In the genomic region with DNA sequence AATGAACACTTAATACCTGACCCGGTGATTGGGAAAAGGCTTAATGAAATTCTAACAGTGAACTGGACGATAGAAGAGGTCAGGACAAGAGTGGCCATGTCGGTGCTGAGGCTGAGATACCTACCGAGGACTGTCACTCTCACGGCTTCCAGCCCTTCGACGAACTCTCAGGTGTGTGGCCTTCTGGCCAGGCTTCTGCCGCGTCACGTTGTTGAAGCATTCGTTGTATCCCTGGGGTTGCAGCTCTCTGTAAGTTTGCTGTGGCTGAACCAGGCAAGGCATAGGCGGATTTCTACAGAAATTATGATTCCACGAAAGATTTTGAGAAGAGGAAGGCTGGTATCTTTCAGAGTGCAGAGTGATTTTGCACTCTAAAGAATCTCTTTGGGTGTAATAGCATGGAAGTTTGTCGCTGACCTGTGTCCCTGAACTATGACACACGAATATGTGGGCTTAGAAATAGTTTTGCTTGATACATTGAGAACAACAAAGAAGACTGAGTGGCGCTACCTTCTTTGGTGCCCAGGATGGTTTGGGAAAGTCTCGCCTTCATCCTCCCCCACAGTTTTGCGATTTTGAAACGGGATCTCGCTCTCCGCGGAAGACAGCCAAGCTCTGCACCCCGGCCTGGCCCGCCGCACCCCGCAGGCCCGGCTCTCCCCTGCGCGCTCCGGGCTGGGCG, we compare ENCODE assay signal across 10 cellular contexts. TPM values are rescaled to one million over a fixed set of nuclear protein-coding genes. Genes with fewer than 3 reads are reported as not detected.
DNase-seq lines count a peak whose midpoint lies in the region; FAIRE-seq and TF ChIP-seq lines count a peak whose summit lies in the region.
"Had no signal": no experiment of that assay in that cellular context is flagged by ENCODE, and none has a peak within 500 bp of the region (broad histone marks: within the 10 kb centered on the region; RNA-seq: fewer than 3 reads in every experiment).

No MANE protein-coding gene starts in this region.

- H3K4me1 Mint-ChIP-seq in activated naive CD4-positive, alpha-beta T cell treated with anti-CD3 and anti-CD28 coated beads for 36 hours (ENCODE audit: low read depth), result peaks cover 21% of the 10 kb centered on the region

- TF ChIP-seq EP300 in transverse colon (IDR thresholded peaks at IDR 0.05; ENCODE audit: low read depth), result no peak

- H3K9ac ChIP-seq in adipocyte (ENCODE audit: low read length) (no peak overlapping the region), keratinocyte (ENCODE audit: control insufficient read depth, extremely low read depth, insufficient read depth, low read length) (peak overlapping the region; percentile 66)
- H3K9ac ChIP-seq: KMS-11 had no signal

- H3K4me3 Mint-ChIP-seq in activated naive CD4-positive, alpha-beta T cell treated with anti-CD3 and anti-CD28 coated beads for 36 hours, result peak overlapping the region; percentile 72

- H3K36me3 ChIP-seq in adipocyte (ENCODE audit: control insufficient read depth, insufficient read depth, low read length, severe bottlenecking) (no peaks in the 10 kb centered on the region), keratinocyte (ENCODE audit: control insufficient read depth in 2 of 2, extremely low read depth in 1 of 2, insufficient read depth in 2 of 2, low read length in 2 of 2) (no peaks in the 10 kb centered on the region), transverse colon (no peaks in the 10 kb centered on the region)

- H3K9me3 Mint-ChIP-seq in activated naive CD4-positive, alpha-beta T cell treated with anti-CD3 and anti-CD28 coated beads for 36 hours, result no peaks in the 10 kb centered on the region

- no peak for DNase-seq in activated naive CD4-positive, alpha-beta T cell treated with anti-CD3 and anti-CD28 coated beads for 36 hours
- DNase-seq in activated naive CD4-positive, alpha-beta T cell treated with Interleukin-2 at 50 U/mL for 16 hours, result no peak
- DNase-seq in adipocyte (ENCODE audit: low read depth), result no peak
- no peak for DNase-seq in keratinocyte (ENCODE audit: low read depth, low spot score)
- DNase-seq in transverse colon, result no peak
- no peak for DNase-seq in effector CD4-positive, alpha-beta T cell
- no peak for DNase-seq in NCI-H1048 (lab: John Stamatoyannopoulos, UW)
- DNase-seq in NCI-H82 treated with DMSO at 0.1 percent for 48 hours (lab: John Stamatoyannopoulos, UW; ENCODE audit: unreplicated experiment), result no peak

- H3K9me1 ChIP-seq in keratinocyte (ENCODE audit: control insufficient read depth, extremely low read depth, insufficient read depth, low read length), result no peaks in the 10 kb centered on the region

- no peak for FAIRE-seq in keratinocyte (lab: Jason Lieb, UNC)

- CTCF ChIA-PET in activated naive CD4-positive, alpha-beta T cell treated with anti-CD3 and anti-CD28 coated beads for 36 hours (lab: Charles Lee), result interaction anchor here (0.6 kb wide), 1 partner anchor 34 kb away, joined by 5 read pairs; no protein-coding TSS in a partner anchor

- H3K27me3 Mint-ChIP-seq in activated naive CD4-positive, alpha-beta T cell treated with anti-CD3 and anti-CD28 coated beads for 36 hours (ENCODE audit: low read depth), result peaks cover 24% of the 10 kb centered on the region

- H3K27me3 ChIP-seq in adipocyte (replicated peaks; ENCODE audit: control insufficient read depth, insufficient read depth, low read length) (peaks cover 9% of the 10 kb centered on the region), keratinocyte (ENCODE audit: control insufficient read depth, extremely low read depth, insufficient read depth, low read length) (no peaks in the 10 kb centered on the region), transverse colon (peaks cover 13% of the 10 kb centered on the region)

- H3K4me3 ChIP-seq in adipocyte (ENCODE audit: low read length), result peak overlapping the region; percentile 79
- H3K4me3 ChIP-seq in keratinocyte (ENCODE audit: control insufficient read depth in 2 of 3, extremely low read depth in 1 of 3, insufficient read depth in 2 of 3, low read depth in 1 of 3, low read length in 3 of 3), result peak overlapping the region; percentile 53 to 64 (median 53)
- peak overlapping the region in 3 of 4 donors; percentile 45 to 54 (median 47) for H3K4me3 ChIP-seq in transverse colon

- WGBS in transverse colon (ENCODE audit: low coverage in 1 of 2), 2 donors, result 44 to 85% methylated on average over 15 to 30 of the region's 31 CpGs

- H3K36me3 Mint-ChIP-seq in activated naive CD4-positive, alpha-beta T cell treated with anti-CD3 and anti-CD28 coated beads for 36 hours (ENCODE audit: low read depth), result no peaks in the 10 kb centered on the region

- no peaks in the 10 kb centered on the region for H3K79me2 ChIP-seq in keratinocyte (ENCODE audit: control insufficient read depth, insufficient read depth, low read length)

- in situ Hi-C loops in transverse colon (cut with MboI; ENCODE audit: low pct_ligation_motif_present in 1 of 4, low pct_unique_long_range_greater_than_20kb in 1 of 4, low sequenced_read_pairs in 3 of 4), result no loop called here

- H3K27ac ChIP-seq in keratinocyte (ENCODE audit: control insufficient read depth, insufficient read depth, low read length), result no peak overlapping the region
- no peak overlapping the region for H3K27ac ChIP-seq in transverse colon
- H3K27ac ChIP-seq: KMS-11 had no signal

- TF ChIP-seq POLR2A in transverse colon (IDR thresholded peaks at IDR 0.05), result no peak

- dilution Hi-C loops in keratinocyte (cut with MboI; ENCODE audit: extremely low pct_ligation_motif_present, low sequenced_read_pairs), result no loop called here

- H4K20me1 ChIP-seq in keratinocyte (ENCODE audit: control insufficient read depth, extremely low read depth, insufficient read depth, low read length), result no peaks in the 10 kb centered on the region

- TF ChIP-seq CTCF in keratinocyte (optimal IDR thresholded peaks at IDR 0.05 in 1 of 3, IDR thresholded peaks at IDR 0.05 in 1 of 3, conservative IDR thresholded peaks at IDR 0.05 in 1 of 3; ENCODE audit: extremely low read depth in 1 of 3, insufficient read depth in 2 of 3, low read length in 3 of 3), result no peak
- no peak for TF ChIP-seq CTCF in transverse colon (IDR thresholded peaks at IDR 0.05)

- intact Hi-C loops in activated naive CD4-positive, alpha-beta T cell treated with anti-CD3 and anti-CD28 coated beads for 36 hours (cut with micrococcal nuclease), result no loop called here
- intact Hi-C loops in transverse colon (cut with DNase I; ENCODE audit: low total_unique reads), result no loop called here

- peaks cover 4% of the 10 kb centered on the region for H3K4me1 ChIP-seq in adipocyte (ENCODE audit: control insufficient read depth, insufficient read depth, low read length)
- H3K4me1 ChIP-seq in keratinocyte (ENCODE audit: control insufficient read depth, extremely low read depth, insufficient read depth, low read length), result peaks cover 16% of the 10 kb centered on the region
- peaks cover 0 to 5% (median 4%) of the 10 kb centered on the region in 4 donors for H3K4me1 ChIP-seq in transverse colon

- H2AFZ ChIP-seq in keratinocyte (ENCODE audit: control insufficient read depth, low read length), result peak overlapping the region; percentile 87

- H3K9me3 ChIP-seq in adipocyte (ENCODE audit: control insufficient read depth, low read length) (peaks cover under 1% of the 10 kb centered on the region), keratinocyte (ENCODE audit: control insufficient read depth, low read depth, low read length) (no peaks in the 10 kb centered on the region), transverse colon (no peaks in the 10 kb centered on the region)

- peak overlapping the region; percentile 91 for H3K4me2 ChIP-seq in keratinocyte (ENCODE audit: control insufficient read depth, extremely low read depth, insufficient read depth, low read depth, low read length)
- H3K4me2 ChIP-seq: KMS-11 had no signal

- no peak overlapping the region for H3K27ac Mint-ChIP-seq in activated naive CD4-positive, alpha-beta T cell treated with anti-CD3 and anti-CD28 coated beads for 36 hours

RNA-seq across cellular contexts. Expression of gene EPHX4, which starts 0.4 kb away (rescaled TPM):
- under 1 TPM; 0.14 to 0.32 TPM for total RNA-seq in activated naive CD4-positive, alpha-beta T cell treated with anti-CD3 and anti-CD28 coated beads for 36 hours
- 1.4 to 3.4 TPM (median 3.0 TPM) in 3 replicates for polyA plus RNA-seq in keratinocyte
- polyA plus RNA-seq in keratinocyte (2011; ENCODE audit: low read depth), result not detected
- polyA plus RNA-seq in keratinocyte (2011; cell fraction: cytosol; rRNA removed), result 3.7 and 6.4 TPM in 2 replicates
- 3.0 and 4.3 TPM in 2 replicates for polyA plus RNA-seq in keratinocyte (2011; cell fraction: nucleus; rRNA removed)
- polyA plus RNA-seq in keratinocyte (2012; ENCODE audit: low replicate concordance), result 2.9 TPM in 1 of 2 replicates, not detected in the other
- 0.20 to 0.90 TPM in 2 of 3 replicates, not detected in the other for polyA minus RNA-seq in keratinocyte
- 1.3 TPM for polyA minus RNA-seq in keratinocyte (2011; cell fraction: cytosol; rRNA and poly(A)+ RNA removed)
- 1.7 and 2.2 TPM in 2 replicates for polyA minus RNA-seq in keratinocyte (2011; cell fraction: nucleus; rRNA and poly(A)+ RNA removed)
- under 1 TPM in 1 of 4 donors, not detected in 3; 0.41 TPM for total RNA-seq in transverse colon

RNA-seq across cellular contexts. Expression of gene SETSIP, which starts 45.8 kb away (rescaled TPM):
- under 1 TPM in 1 of 2 experiments, not detected in 1; 0.32 TPM for total RNA-seq in activated naive CD4-positive, alpha-beta T cell treated with anti-CD3 and anti-CD28 coated beads for 36 hours
- 0.06 to 0.89 TPM (median 0.33 TPM) in 3 replicates for polyA plus RNA-seq in keratinocyte
- polyA plus RNA-seq in keratinocyte (2011; ENCODE audit: low read depth), result 1.00 TPM
- 0.40 and 0.61 TPM in 2 replicates for polyA plus RNA-seq in keratinocyte (2011; cell fraction: cytosol; rRNA removed)
- 0.14 TPM in 1 of 2 replicates, not detected in the other for polyA plus RNA-seq in keratinocyte (2011; cell fraction: nucleus; rRNA removed)
- polyA plus RNA-seq in keratinocyte (2012; ENCODE audit: low replicate concordance), result 1.2 and 1.4 TPM in 2 replicates
- polyA minus RNA-seq in keratinocyte, result not detected in 3 replicates
- not detected for polyA minus RNA-seq in keratinocyte (2011; cell fraction: cytosol; rRNA and poly(A)+ RNA removed)
- not detected in 2 replicates for polyA minus RNA-seq in keratinocyte (2011; cell fraction: nucleus; rRNA and poly(A)+ RNA removed)
- total RNA-seq in transverse colon, result not detected
- total RNA-seq: subcutaneous adipose tissue had no signal

RNA-seq across cellular contexts. Expression of gene BTBD8, which starts 50.8 kb away (rescaled TPM):
- total RNA-seq in activated naive CD4-positive, alpha-beta T cell treated with anti-CD3 and anti-CD28 coated beads for 36 hours, result 1 to 10 TPM; 2.0 to 2.7 TPM
- 0.76 to 1.4 TPM (median 0.85 TPM) in 3 replicates for polyA plus RNA-seq in keratinocyte
- polyA plus RNA-seq in keratinocyte (2011; ENCODE audit: low read depth), result 1.4 TPM
- polyA plus RNA-seq in keratinocyte (2011; cell fraction: cytosol; rRNA removed), result 0.39 and 0.72 TPM in 2 replicates
- polyA plus RNA-seq in keratinocyte (2011; cell fraction: nucleus; rRNA removed), result 1.9 and 2.5 TPM in 2 replicates
- polyA plus RNA-seq in keratinocyte (2012; ENCODE audit: low replicate concordance), result 0.79 and 1.0 TPM in 2 replicates
- polyA minus RNA-seq in keratinocyte, result 0.30 to 1.7 TPM (median 1.2 TPM) in 3 replicates
- 1.3 TPM for polyA minus RNA-seq in keratinocyte (2011; cell fraction: cytosol; rRNA and poly(A)+ RNA removed)
- 3.6 and 7.0 TPM in 2 replicates for polyA minus RNA-seq in keratinocyte (2011; cell fraction: nucleus; rRNA and poly(A)+ RNA removed)
- 1 to 10 TPM; 1.4 to 6.7 (median 6.4) TPM for total RNA-seq in transverse colon
